19 cellular contexts compared by ENCODE assay signal in the genomic region with DNA sequence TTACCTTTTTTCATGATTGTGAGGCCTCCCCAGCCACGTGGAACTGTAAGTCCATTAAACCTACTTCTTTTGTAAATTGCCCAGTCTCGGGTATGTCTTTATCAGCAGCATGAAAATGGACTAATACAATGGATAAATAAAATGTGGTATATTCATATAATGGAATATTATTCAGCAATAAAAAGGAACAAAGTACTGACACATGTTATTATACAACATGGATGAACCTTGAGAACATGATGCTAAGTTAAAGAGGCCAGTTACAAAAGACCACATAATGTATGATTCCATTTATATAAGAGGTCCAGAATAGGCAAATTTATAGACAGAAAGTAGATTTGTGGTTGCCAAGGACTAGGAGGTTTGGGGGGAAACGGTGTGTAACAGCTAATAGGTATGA.
"Had no signal": no experiment of that assay in that cellular context is flagged by ENCODE, and none has a peak within 500 bp of the region (broad histone marks: within the 10 kb centered on the region; RNA-seq: fewer than 3 reads in every experiment).

No MANE protein-coding gene starts in this region.

- H3K4me2 ChIP-seq: neural progenitor cell had no signal

- H3K9ac ChIP-seq: neural progenitor cell had no signal

- ATAC-seq: effector memory CD8-positive, alpha-beta T cell; gastroesophageal sphincter; left lobe of liver; natural killer cell had no signal

- H3K27me3 Mint-ChIP-seq: effector memory CD8-positive, alpha-beta T cell had no signal

- H3K9me3 Mint-ChIP-seq: effector memory CD8-positive, alpha-beta T cell; natural killer cell; neural progenitor cell had no signal

- H3K9me3 ChIP-seq: esophagus muscularis mucosa, gastroesophageal sphincter, ovary, right atrium auricular region, sigmoid colon had no signal

- DNase-seq: effector memory CD8-positive, alpha-beta T cell; glutamatergic neuron; mammary epithelial cell; natural killer cell; nucleus accumbens; ovary; sigmoid colon; stimulated activated CD4-positive, alpha-beta T cell treated with anti-CD3 and anti-CD28 coated beads, Interleukin-2, amount 100 ng/mL, for 24 hours; stimulated activated CD4-positive, alpha-beta T cell treated with anti-CD3 and anti-CD28 coated beads, Interleukin-4, amount 100 ng/mL, for 4 hours; stimulated activated naive CD4-positive, alpha-beta T cell treated with Interleukin-2 at 50 U/mL for 16 hours; trophoblast cell had no signal

- H2AFZ ChIP-seq: neural progenitor cell had no signal

- H3K27me3 ChIP-seq: esophagus muscularis mucosa, gastroesophageal sphincter, ovary, right atrium auricular region, sigmoid colon had no signal

- H3K36me3 Mint-ChIP-seq: mesothelial cell of epicardium, natural killer cell had no signal

- H3K4me1 ChIP-seq: neural progenitor cell had no signal

- H3K27ac ChIP-seq: epithelial cell of prostate, esophagus muscularis mucosa, gastroesophageal sphincter, neural progenitor cell, ovary, right atrium auricular region, sigmoid colon, skin epidermis had no signal

- H3K4me3 Mint-ChIP-seq: mesothelial cell of epicardium, natural killer cell, neural progenitor cell had no signal

- H3K36me3 ChIP-seq: gastroesophageal sphincter, neural progenitor cell, ovary, right atrium auricular region, sigmoid colon had no signal

- H3K4me3 ChIP-seq: esophagus muscularis mucosa, gastroesophageal sphincter, neural progenitor cell, ovary, right atrium auricular region, sigmoid colon, skin epidermis had no signal

- H3K27ac Mint-ChIP-seq: mesothelial cell of epicardium, neural progenitor cell had no signal
